Comparison of ENCODE assay signal across 24 cellular contexts in the genomic region with DNA sequence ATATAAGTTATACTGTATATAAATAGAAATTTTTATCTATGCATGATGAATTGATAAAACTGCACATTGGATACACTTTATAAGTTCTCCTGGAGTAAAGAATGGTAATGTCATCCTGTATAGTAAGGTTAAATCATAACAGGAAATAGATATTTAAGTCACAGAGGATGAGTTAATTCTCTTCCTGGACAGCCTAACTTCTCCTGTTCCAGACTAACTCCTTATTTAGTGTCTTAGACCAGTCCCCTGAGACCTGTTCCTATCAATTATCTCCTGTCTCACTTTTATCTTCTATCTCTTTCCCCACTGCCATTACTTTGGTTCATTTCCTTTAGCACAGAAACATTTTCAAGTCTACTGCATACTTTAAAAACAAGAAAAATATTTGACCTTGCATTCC. TPM values are rescaled to one million over a fixed set of nuclear protein-coding genes. Genes with fewer than 3 reads are reported as not detected.
DNase-seq lines count a peak whose midpoint lies in the region; ATAC-seq and TF ChIP-seq lines count a peak whose summit lies in the region.
"Had no signal": no experiment of that assay in that cellular context is flagged by ENCODE, and none has a peak within 500 bp of the region (broad histone marks: within the 10 kb centered on the region; RNA-seq: fewer than 3 reads in every experiment).

No MANE protein-coding gene starts in this region.

- H4K20me1 ChIP-seq in neural progenitor cell (ENCODE audit: low read depth): no peaks in the 10 kb centered on the region

- H3K9me3 Mint-ChIP-seq in CD8-positive, alpha-beta T cell: no peaks in the 10 kb centered on the region
- no peaks in the 10 kb centered on the region for H3K9me3 Mint-ChIP-seq in HFFc6
- no peaks in the 10 kb centered on the region for H3K9me3 Mint-ChIP-seq in activated T-helper 17 cell treated with anti-CD3 and anti-CD28 coated beads, Interleukin-2, amount 50 U/mL, for 72 hours
- no peaks in the 10 kb centered on the region for H3K9me3 Mint-ChIP-seq in nephron
- no peaks in the 10 kb centered on the region for H3K9me3 Mint-ChIP-seq in neural progenitor cell
- H3K9me3 Mint-ChIP-seq: activated CD4-positive, alpha-beta T cell treated with anti-CD3 and anti-CD28 coated beads, Interleukin-2, amount 10 ng/mL, durations not matched to agents 7 days and 5 days; memory B cell; naive thymus-derived CD8-positive, alpha-beta T cell had no signal

- peaks cover 40% of the 10 kb centered on the region for H3K4me1 Mint-ChIP-seq in CD8-positive, alpha-beta T cell (ENCODE audit: low read depth)
- H3K4me1 Mint-ChIP-seq in HFFc6 (ENCODE audit: low read depth): peaks cover 38% of the 10 kb centered on the region
- peaks cover 22% of the 10 kb centered on the region for H3K4me1 Mint-ChIP-seq in activated T-helper 17 cell treated with anti-CD3 and anti-CD28 coated beads, Interleukin-2, amount 50 U/mL, for 72 hours
- peaks cover 39% of the 10 kb centered on the region for H3K4me1 Mint-ChIP-seq in nephron
- H3K4me1 Mint-ChIP-seq in neural progenitor cell: no peaks in the 10 kb centered on the region

- no peak overlapping the region for H3K9ac ChIP-seq in neural progenitor cell

- peak overlapping the region; percentile 30 for H3K27ac Mint-ChIP-seq in CD8-positive, alpha-beta T cell
- peak overlapping the region; percentile 30 for H3K27ac Mint-ChIP-seq in HFFc6
- H3K27ac Mint-ChIP-seq in activated T-helper 17 cell treated with anti-CD3 and anti-CD28 coated beads, Interleukin-2, amount 50 U/mL, for 72 hours: peak overlapping the region; percentile 19
- H3K27ac Mint-ChIP-seq in nephron: peak overlapping the region; percentile 46 to 72 (median 53)
- H3K27ac Mint-ChIP-seq in neural progenitor cell: no peak overlapping the region
- H3K27ac Mint-ChIP-seq: activated CD4-positive, alpha-beta T cell treated with anti-CD3 and anti-CD28 coated beads, Interleukin-2, amount 10 ng/mL, durations not matched to agents 7 days and 5 days; B cell had no signal

- CTCF ChIA-PET in CD8-positive, alpha-beta T cell (lab: Charles Lee): no interaction called here

- TF ChIP-seq CTCF in CD8-positive, alpha-beta T cell (IDR thresholded peaks at IDR 0.05): no peak
- TF ChIP-seq CTCF in HFFc6 (IDR thresholded peaks at IDR 0.05) (no peak), nephron (IDR thresholded peaks at IDR 0.05; ENCODE audit: unreplicated experiment in 3 of 3) (no peak), neural progenitor cell (IDR thresholded peaks at IDR 0.05) (no peak)

- H2AFZ ChIP-seq in neural progenitor cell (replicated peaks): no peak overlapping the region

- no peaks in the 10 kb centered on the region for H3K9me3 ChIP-seq in CD8-positive, alpha-beta T cell (ENCODE audit: low read length)
- no peaks in the 10 kb centered on the region for H3K9me3 ChIP-seq in neural progenitor cell (ENCODE audit: low read depth)
- H3K9me3 ChIP-seq: stomach, upper lobe of left lung had no signal

- no peak overlapping the region for H3K4me2 ChIP-seq in neural progenitor cell

- peaks cover 8% of the 10 kb centered on the region for H3K4me1 ChIP-seq in CD8-positive, alpha-beta T cell (ENCODE audit: insufficient read depth, low read length)
- no peaks in the 10 kb centered on the region for H3K4me1 ChIP-seq in neural progenitor cell
- H3K4me1 ChIP-seq: upper lobe of left lung had no signal

- H3K27me3 Mint-ChIP-seq in CD8-positive, alpha-beta T cell (ENCODE audit: low read depth): no peaks in the 10 kb centered on the region
- H3K27me3 Mint-ChIP-seq in HFFc6 (ENCODE audit: insufficient read depth) (no peaks in the 10 kb centered on the region), nephron (ENCODE audit: low read depth) (no peaks in the 10 kb centered on the region), neural progenitor cell (ENCODE audit: insufficient read depth, low read depth) (no peaks in the 10 kb centered on the region)
- no peaks in the 10 kb centered on the region for H3K27me3 Mint-ChIP-seq in activated T-helper 17 cell treated with anti-CD3 and anti-CD28 coated beads, Interleukin-2, amount 50 U/mL, for 72 hours
- H3K27me3 Mint-ChIP-seq: activated CD4-positive, alpha-beta T cell treated with anti-CD3 and anti-CD28 coated beads, Interleukin-2, amount 10 ng/mL, durations not matched to agents 7 days and 5 days; B cell; memory B cell; naive thymus-derived CD8-positive, alpha-beta T cell had no signal

- no peak for ATAC-seq in CD8-positive, alpha-beta T cell
- no peak for ATAC-seq in activated T-helper 17 cell treated with anti-CD3 and anti-CD28 coated beads, Interleukin-2, amount 50 U/mL, for 72 hours (replicated peaks)
- ATAC-seq in GM21825 (IDR thresholded peaks at IDR 0.05; ENCODE audit: unreplicated experiment): no peak
- ATAC-seq: naive thymus-derived CD8-positive, alpha-beta T cell had no signal

- H3K27me3 ChIP-seq in CD8-positive, alpha-beta T cell (ENCODE audit: insufficient read depth, low read length): no peaks in the 10 kb centered on the region
- H3K27me3 ChIP-seq in neural progenitor cell: no peaks in the 10 kb centered on the region
- H3K27me3 ChIP-seq: stomach, upper lobe of left lung had no signal

- H3K36me3 Mint-ChIP-seq in CD8-positive, alpha-beta T cell: peaks cover 5% of the 10 kb centered on the region
- H3K36me3 Mint-ChIP-seq in HFFc6 (ENCODE audit: low read depth) (peaks cover 6% of the 10 kb centered on the region; the same call in 1 of the 2 replicates), nephron (ENCODE audit: low read depth) (no peaks in the 10 kb centered on the region), neural progenitor cell (peaks cover 2% of the 10 kb centered on the region)
- no peaks in the 10 kb centered on the region for H3K36me3 Mint-ChIP-seq in activated T-helper 17 cell treated with anti-CD3 and anti-CD28 coated beads, Interleukin-2, amount 50 U/mL, for 72 hours (ENCODE audit: low read depth)

- H3K4me3 Mint-ChIP-seq in CD8-positive, alpha-beta T cell: no peak overlapping the region
- H3K4me3 Mint-ChIP-seq in HFFc6: no peak overlapping the region
- no peak overlapping the region for H3K4me3 Mint-ChIP-seq in activated T-helper 17 cell treated with anti-CD3 and anti-CD28 coated beads, Interleukin-2, amount 50 U/mL, for 72 hours
- H3K4me3 Mint-ChIP-seq in nephron: no peak overlapping the region
- no peak overlapping the region for H3K4me3 Mint-ChIP-seq in neural progenitor cell
- H3K4me3 Mint-ChIP-seq: activated CD4-positive, alpha-beta T cell treated with anti-CD3 and anti-CD28 coated beads, Interleukin-2, amount 10 ng/mL, durations not matched to agents 7 days and 5 days; B cell; memory B cell had no signal

- H3K4me3 ChIP-seq in CD8-positive, alpha-beta T cell (ENCODE audit: low read depth, low read length): no peak overlapping the region
- no peak overlapping the region for H3K4me3 ChIP-seq in neural progenitor cell
- H3K4me3 ChIP-seq: stomach, upper lobe of left lung had no signal

- no peak for DNase-seq in CD8-positive, alpha-beta T cell
- DNase-seq in HFFc6: peak; percentile 7
- no peak for DNase-seq in NCI-H2196 treated with DMSO at 0.1 percent for 48 hours (lab: John Stamatoyannopoulos, UW; ENCODE audit: unreplicated experiment)
- no peak for DNase-seq in neural progenitor cell (ENCODE audit: low spot score)
- DNase-seq in CD1c-positive myeloid dendritic cell (ENCODE audit: extremely low spot score): no peak
- DNase-seq: activated CD4-positive, alpha-beta T cell treated with anti-CD3 and anti-CD28 coated beads, Interleukin-2, amount 10 ng/mL, durations not matched to agents 7 days and 5 days; activated naive CD4-positive, alpha-beta T cell treated with Interleukin-2 at 50 U/mL for 16 hours; aorta; cerebellar nuclear complex; DMS 273 treated with DMSO at 0.1 percent for 48 hours; hippocampal formation; kidney; naive thymus-derived CD8-positive, alpha-beta T cell; NCI-H1930; NCI-H446; posterior cingulate gyrus; stimulated activated CD4-positive, alpha-beta T cell treated with anti-CD3 and anti-CD28 coated beads, Interleukin-2, amount 100 ng/mL, for 24 hours; stomach; upper lobe of left lung had no signal

- POLR2A ChIA-PET in CD8-positive, alpha-beta T cell (lab: Charles Lee): interaction anchor here (0.7 kb wide), 1 partner anchor 232 kb away, joined by 5 read pairs; no protein-coding TSS in a partner anchor

- intact Hi-C loops in CD8-positive, alpha-beta T cell (cut with DNase I, micrococcal nuclease): no loop called here

- no peaks in the 10 kb centered on the region for H3K36me3 ChIP-seq in CD8-positive, alpha-beta T cell (ENCODE audit: insufficient read depth, low read length)
- no peaks in the 10 kb centered on the region for H3K36me3 ChIP-seq in neural progenitor cell
- H3K36me3 ChIP-seq: stomach, upper lobe of left lung had no signal

- peaks cover 10% of the 10 kb centered on the region for H3K79me2 ChIP-seq in neural progenitor cell (ENCODE audit: low read depth)

- no peaks in the 10 kb centered on the region for H3F3A ChIP-seq in neural progenitor cell (ENCODE audit: low read depth)

- no peak overlapping the region for H3K27ac ChIP-seq in CD8-positive, alpha-beta T cell (ENCODE audit: low read depth, low read length)
- no peak overlapping the region for H3K27ac ChIP-seq in neural progenitor cell
- H3K27ac ChIP-seq: stomach, upper lobe of left lung had no signal

RNA-seq across cellular contexts. Expression of a gene that starts 46.5 kb away (rescaled TPM):
- total RNA-seq in CD8-positive, alpha-beta T cell: 10 to 100 TPM; 77.7 to 78.5 TPM
- total RNA-seq in HFFc6 (2021; fragmentation: NEBNext Ultra II Directional; extraction: Animal tissue kit (Norgen Biotek cat#: 25700)): 10 to 100 TPM; 22.2 to 27.0 (median 23.2) TPM
- 10 to 100 TPM; 49.7 to 50.0 TPM for total RNA-seq in activated T-helper 17 cell treated with anti-CD3 and anti-CD28 coated beads, Interleukin-2, amount 50 U/mL, for 72 hours
- total RNA-seq in neural progenitor cell (ENCODE audit: low replicate concordance): 12.2 and 13.2 TPM in 2 replicates

RNA-seq across cellular contexts. Expression of a gene that starts 57.9 kb away (rescaled TPM):
- total RNA-seq in CD8-positive, alpha-beta T cell: 1 to 10 TPM in 1 of 2 experiments, under 1 TPM in 1; 0.56 to 1.1 TPM
- total RNA-seq in HFFc6 (2021; fragmentation: NEBNext Ultra II Directional; extraction: Animal tissue kit (Norgen Biotek cat#: 25700)): under 1 TPM; 0.27 to 0.94 (median 0.64) TPM
- 1 to 10 TPM; 1.1 to 1.8 TPM for total RNA-seq in activated T-helper 17 cell treated with anti-CD3 and anti-CD28 coated beads, Interleukin-2, amount 50 U/mL, for 72 hours
- 0.09 and 0.71 TPM in 2 replicates for total RNA-seq in neural progenitor cell (ENCODE audit: low replicate concordance)
